In the genomic region with DNA sequence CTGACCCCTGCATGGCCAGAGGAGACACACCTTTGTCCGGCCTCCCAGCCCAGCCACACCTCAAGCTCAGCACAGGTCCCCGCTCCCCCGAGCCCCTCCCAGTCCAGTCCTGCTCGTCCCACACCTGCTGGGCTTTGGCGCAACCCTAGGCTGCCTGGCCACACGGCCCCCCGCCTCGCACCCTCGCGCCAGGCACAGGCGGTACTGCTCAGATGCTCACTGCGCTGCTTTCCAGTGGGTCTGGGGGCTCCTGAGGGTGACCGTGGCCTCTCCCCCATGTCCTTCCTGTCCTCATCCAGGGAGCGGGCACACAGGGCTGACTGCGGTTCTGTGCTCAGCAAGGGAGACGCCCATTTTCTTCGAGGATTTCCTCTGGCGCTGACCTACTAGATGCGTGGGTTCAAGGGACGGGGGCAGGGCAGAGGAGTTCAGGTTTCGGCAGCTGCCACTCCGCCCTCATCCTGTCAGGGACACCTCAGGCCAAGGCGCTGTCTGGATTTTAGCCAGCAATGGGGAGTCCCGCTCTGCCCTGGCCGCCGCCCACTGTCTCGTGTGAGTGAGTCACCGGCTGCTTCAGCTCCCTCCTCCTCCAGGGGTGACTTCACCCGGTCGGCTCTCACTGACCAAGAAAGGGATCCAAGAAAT, we compare ENCODE assay signal across 1 cellular context.
A peak's percentile ranks its signal among the peaks of the same experiment; 100 is the strongest.
TF ChIP-seq lines count a peak whose summit lies in the region.

No MANE protein-coding gene starts in this region.

TF ChIP-seq in K562, 482 proteins besides CTCF, POLR2A, EP300 and RAD21 (continued from another document and continues in another):
- TF ChIP-seq E4F1 (CRISPR knock-in tag; IDR thresholded peaks at IDR 0.05; ENCODE audit: borderline replicate concordance) (no peak), HSF4 (CRISPR knock-in tag; IDR thresholded peaks at IDR 0.05; ENCODE audit: borderline replicate concordance) (no peak), HCFC1 (IDR thresholded peaks at IDR 0.05; ENCODE audit: low read depth, low read length) (no peak), HMBOX1 (IDR thresholded peaks at IDR 0.05) (no peak), THAP7 (CRISPR knock-in tag; IDR thresholded peaks at IDR 0.05) (no peak), BRD4 (IDR thresholded peaks at IDR 0.05) (no peak), TEAD2 (tag; IDR thresholded peaks at IDR 0.05) (no peak), MBD1 (CRISPR knock-in tag; IDR thresholded peaks at IDR 0.05) (no peak), ZNF436 (CRISPR knock-in tag; IDR thresholded peaks at IDR 0.05) (no peak), MEIS2 (IDR thresholded peaks at IDR 0.05; ENCODE audit: partially characterized antibody) (peak; percentile 75), PBX2 (CRISPR knock-in tag; IDR thresholded peaks at IDR 0.05; ENCODE audit: low read depth) (peak; percentile 51), PBX2 (tag; conservative IDR thresholded peaks at IDR 0.05; ENCODE audit: low read depth) (peak; percentile 66), NFRKB (IDR thresholded peaks at IDR 0.05; ENCODE audit: low read depth) (peak; percentile 55; the same call in 1 of the 2 replicates), MCM7 (IDR thresholded peaks at IDR 0.05) (no peak), ZNF507 (tag; conservative IDR thresholded peaks at IDR 0.05) (no peak), FUS (optimal IDR thresholded peaks at IDR 0.05; ENCODE audit: low read depth, low read length) (no peak), RNF2 (IDR thresholded peaks at IDR 0.05) (no peak; the same call in 1 of the 2 replicates), GATA2 (CRISPR knock-in tag; IDR thresholded peaks at IDR 0.05) (no peak), HOXB6 (CRISPR knock-in tag; IDR thresholded peaks at IDR 0.05; ENCODE audit: borderline replicate concordance) (no peak), MYC (IDR thresholded peaks at IDR 0.05; ENCODE audit: low read depth, low read length) (peak; percentile 63), MYC (CRISPR knock-in tag; IDR thresholded peaks at IDR 0.05; ENCODE audit: borderline replicate concordance, low read depth) (no peak), MYNN (IDR thresholded peaks at IDR 0.05) (peak; percentile 65; the same call in 1 of the 2 replicates), MYNN (CRISPR knock-in tag; IDR thresholded peaks at IDR 0.05) (no peak), ZNF780A (CRISPR knock-in tag; IDR thresholded peaks at IDR 0.05) (no peak), TRIM28 (IDR thresholded peaks at IDR 0.05) (no peak), ZNF512 (tag; IDR thresholded peaks at IDR 0.05) (no peak), FOXA1 (IDR thresholded peaks at IDR 0.05; ENCODE audit: borderline replicate concordance) (no peak)
- TF ChIP-seq, protein P1, sequence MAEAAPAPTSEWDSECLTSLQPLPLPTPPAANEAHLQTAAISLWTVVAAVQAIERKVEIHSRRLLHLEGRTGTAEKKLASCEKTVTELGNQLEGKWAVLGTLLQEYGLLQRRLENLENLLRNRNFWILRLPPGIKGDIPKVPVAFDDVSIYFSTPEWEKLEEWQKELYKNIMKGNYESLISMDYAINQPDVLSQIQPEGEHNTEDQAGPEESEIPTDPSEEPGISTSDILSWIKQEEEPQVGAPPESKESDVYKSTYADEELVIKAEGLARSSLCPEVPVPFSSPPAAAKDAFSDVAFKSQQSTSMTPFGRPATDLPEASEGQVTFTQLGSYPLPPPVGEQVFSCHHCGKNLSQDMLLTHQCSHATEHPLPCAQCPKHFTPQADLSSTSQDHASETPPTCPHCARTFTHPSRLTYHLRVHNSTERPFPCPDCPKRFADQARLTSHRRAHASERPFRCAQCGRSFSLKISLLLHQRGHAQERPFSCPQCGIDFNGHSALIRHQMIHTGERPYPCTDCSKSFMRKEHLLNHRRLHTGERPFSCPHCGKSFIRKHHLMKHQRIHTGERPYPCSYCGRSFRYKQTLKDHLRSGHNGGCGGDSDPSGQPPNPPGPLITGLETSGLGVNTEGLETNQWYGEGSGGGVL (CRISPR knock-in tag; IDR thresholded peaks at IDR 0.05): no peak
- TF ChIP-seq, protein P2, sequence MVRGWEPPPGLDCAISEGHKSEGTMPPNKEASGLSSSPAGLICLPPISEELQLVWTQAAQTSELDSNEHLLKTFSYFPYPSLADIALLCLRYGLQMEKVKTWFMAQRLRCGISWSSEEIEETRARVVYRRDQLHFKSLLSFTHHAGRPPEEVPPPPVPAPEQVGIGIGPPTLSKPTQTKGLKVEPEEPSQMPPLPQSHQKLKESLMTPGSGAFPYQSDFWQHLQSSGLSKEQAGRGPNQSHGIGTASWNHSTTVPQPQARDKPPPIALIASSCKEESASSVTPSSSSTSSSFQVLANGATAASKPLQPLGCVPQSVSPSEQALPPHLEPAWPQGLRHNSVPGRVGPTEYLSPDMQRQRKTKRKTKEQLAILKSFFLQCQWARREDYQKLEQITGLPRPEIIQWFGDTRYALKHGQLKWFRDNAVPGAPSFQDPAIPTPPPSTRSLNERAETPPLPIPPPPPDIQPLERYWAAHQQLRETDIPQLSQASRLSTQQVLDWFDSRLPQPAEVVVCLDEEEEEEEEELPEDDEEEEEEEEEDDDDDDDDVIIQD (CRISPR knock-in tag; IDR thresholded peaks at IDR 0.05): no peak
- TF ChIP-seq, protein P3, sequence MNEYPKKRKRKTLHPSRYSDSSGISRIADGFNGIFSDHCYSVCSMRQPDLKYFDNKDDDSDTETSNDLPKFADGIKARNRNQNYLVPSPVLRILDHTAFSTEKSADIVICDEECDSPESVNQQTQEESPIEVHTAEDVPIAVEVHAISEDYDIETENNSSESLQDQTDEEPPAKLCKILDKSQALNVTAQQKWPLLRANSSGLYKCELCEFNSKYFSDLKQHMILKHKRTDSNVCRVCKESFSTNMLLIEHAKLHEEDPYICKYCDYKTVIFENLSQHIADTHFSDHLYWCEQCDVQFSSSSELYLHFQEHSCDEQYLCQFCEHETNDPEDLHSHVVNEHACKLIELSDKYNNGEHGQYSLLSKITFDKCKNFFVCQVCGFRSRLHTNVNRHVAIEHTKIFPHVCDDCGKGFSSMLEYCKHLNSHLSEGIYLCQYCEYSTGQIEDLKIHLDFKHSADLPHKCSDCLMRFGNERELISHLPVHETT (CRISPR knock-in tag; conservative IDR thresholded peaks at IDR 0.05 in 1 of 2, IDR thresholded peaks at IDR 0.05 in 1 of 2): peak in 1 of 2 experiments; percentile 48; a peak in 1 of 4 replicates
- TF ChIP-seq, protein P4, sequence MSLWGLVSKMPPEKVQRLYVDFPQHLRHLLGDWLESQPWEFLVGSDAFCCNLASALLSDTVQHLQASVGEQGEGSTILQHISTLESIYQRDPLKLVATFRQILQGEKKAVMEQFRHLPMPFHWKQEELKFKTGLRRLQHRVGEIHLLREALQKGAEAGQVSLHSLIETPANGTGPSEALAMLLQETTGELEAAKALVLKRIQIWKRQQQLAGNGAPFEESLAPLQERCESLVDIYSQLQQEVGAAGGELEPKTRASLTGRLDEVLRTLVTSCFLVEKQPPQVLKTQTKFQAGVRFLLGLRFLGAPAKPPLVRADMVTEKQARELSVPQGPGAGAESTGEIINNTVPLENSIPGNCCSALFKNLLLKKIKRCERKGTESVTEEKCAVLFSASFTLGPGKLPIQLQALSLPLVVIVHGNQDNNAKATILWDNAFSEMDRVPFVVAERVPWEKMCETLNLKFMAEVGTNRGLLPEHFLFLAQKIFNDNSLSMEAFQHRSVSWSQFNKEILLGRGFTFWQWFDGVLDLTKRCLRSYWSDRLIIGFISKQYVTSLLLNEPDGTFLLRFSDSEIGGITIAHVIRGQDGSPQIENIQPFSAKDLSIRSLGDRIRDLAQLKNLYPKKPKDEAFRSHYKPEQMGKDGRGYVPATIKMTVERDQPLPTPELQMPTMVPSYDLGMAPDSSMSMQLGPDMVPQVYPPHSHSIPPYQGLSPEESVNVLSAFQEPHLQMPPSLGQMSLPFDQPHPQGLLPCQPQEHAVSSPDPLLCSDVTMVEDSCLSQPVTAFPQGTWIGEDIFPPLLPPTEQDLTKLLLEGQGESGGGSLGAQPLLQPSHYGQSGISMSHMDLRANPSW (CRISPR knock-in tag; IDR thresholded peaks at IDR 0.05): no peak
- TF ChIP-seq, protein P5, sequence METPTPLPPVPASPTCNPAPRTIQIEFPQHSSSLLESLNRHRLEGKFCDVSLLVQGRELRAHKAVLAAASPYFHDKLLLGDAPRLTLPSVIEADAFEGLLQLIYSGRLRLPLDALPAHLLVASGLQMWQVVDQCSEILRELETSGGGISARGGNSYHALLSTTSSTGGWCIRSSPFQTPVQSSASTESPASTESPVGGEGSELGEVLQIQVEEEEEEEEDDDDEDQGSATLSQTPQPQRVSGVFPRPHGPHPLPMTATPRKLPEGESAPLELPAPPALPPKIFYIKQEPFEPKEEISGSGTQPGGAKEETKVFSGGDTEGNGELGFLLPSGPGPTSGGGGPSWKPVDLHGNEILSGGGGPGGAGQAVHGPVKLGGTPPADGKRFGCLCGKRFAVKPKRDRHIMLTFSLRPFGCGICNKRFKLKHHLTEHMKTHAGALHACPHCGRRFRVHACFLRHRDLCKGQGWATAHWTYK (CRISPR knock-in tag; IDR thresholded peaks at IDR 0.05): peak; percentile 64; the same call in 1 of the 2 replicates
